Comparison of ENCODE assay signal across 7 cellular contexts in genomic region chr10:5814110-5815107, GRCh38. TPM values are rescaled to one million over a fixed set of nuclear protein-coding genes. Genes with fewer than 3 reads are reported as not detected.
DNase-seq lines count a peak whose midpoint lies in the region; TF ChIP-seq lines count a peak whose summit lies in the region.

No MANE protein-coding gene starts in this region.

- H3K27me3 ChIP-seq in MG63: no peaks in the 10 kb centered on the region

- H3K36me3 ChIP-seq in MG63: peaks cover 26% of the 10 kb centered on the region
- no peaks in the 10 kb centered on the region for H3K36me3 ChIP-seq in urinary bladder (ENCODE audit: insufficient read depth)

- TF ChIP-seq CTCF in astrocyte of the spinal cord (IDR thresholded peaks at IDR 0.05; ENCODE audit: low read depth, low read length): no peak
- no peak for TF ChIP-seq CTCF in GM13976 (IDR thresholded peaks at IDR 0.05; ENCODE audit: borderline replicate concordance, control extremely low read depth, extremely low read depth, insufficient read depth, missing control alignments)

- H3K4me3 ChIP-seq in MG63: peak overlapping the region; percentile 99
- peak overlapping the region; percentile 72 for H3K4me3 ChIP-seq in astrocyte of the spinal cord (ENCODE audit: low read depth, low read length)
- peak overlapping the region; percentile 95 for H3K4me3 ChIP-seq in urinary bladder (ENCODE audit: low read depth, low read length)

- DNase-seq in GF-D8 (lab: John Stamatoyannopoulos, UW) (peak; percentile 44), MG63 (no peak), astrocyte of the spinal cord (ENCODE audit: low read depth, low spot score) (no peak), medulla oblongata (ENCODE audit: extremely low spot score) (peak; percentile 26), GM13976 (ENCODE audit: low spot score) (no peak), SK-N-DZ (ENCODE audit: low spot score) (no peak)

- no peaks in the 10 kb centered on the region for H3K4me1 ChIP-seq in urinary bladder (ENCODE audit: insufficient read depth)

- no peaks in the 10 kb centered on the region for H3K9me3 ChIP-seq in MG63

- in situ Hi-C loops in astrocyte of the spinal cord (cut with HindIII; ENCODE audit: low sequenced_read_pairs) (no loop called here), GM13976 (cut with MboI; ENCODE audit: low sequenced_read_pairs, unreplicated experiment) (no loop called here)

- 21% methylated on average over 12 of the region's 12 CpGs for WGBS in urinary bladder

- peak overlapping the region; percentile 92 for H3K27ac ChIP-seq in urinary bladder (ENCODE audit: low read depth)

RNA-seq across cellular contexts. Expression of gene GDI2, which starts 1.2 kb away (rescaled TPM):
- 442 and 528 TPM in 2 replicates for total RNA-seq in MG63 (2014; rRNA removed; shearing (Covaris generic); ENCODE audit: low replicate concordance)
- total RNA-seq in urinary bladder: 385 TPM
- 140 TPM for polyA plus RNA-seq in urinary bladder
- polyA plus RNA-seq in SK-N-DZ (2014; cell fraction: cytosol; rRNA removed): 439 and 502 TPM in 2 replicates
- 162 and 206 TPM in 2 replicates for polyA plus RNA-seq in SK-N-DZ (2014; cell fraction: nucleus; rRNA removed)

Comparison
In these comparisons a context has a peak if more than half of its experiments do, and no peak if none do; other contexts are left out.
1. DNase-seq: peak in GF-D8 (single experiment) and medulla oblongata (single experiment); none in MG63 (single experiment), astrocyte of the spinal cord (single experiment), GM13976 (single experiment) and SK-N-DZ (single experiment).
2. Peak in every context shown above with its lines, with median percentiles within 50 percentile points of each other: H3K4me3 ChIP-seq.